In genomic region chr12:4621511-4621910, GRCh38 we compare ENCODE assay signal across 27 cellular contexts. TPM values are rescaled to one million over a fixed set of nuclear protein-coding genes. Genes with fewer than 3 reads are reported as not detected.
A peak's percentile ranks its signal among the peaks of the same experiment; 100 is the strongest.
DNase-seq lines count a peak whose midpoint lies in the region; TF ChIP-seq lines count a peak whose summit lies in the region.
"Had no signal": no experiment of that assay in that cellular context is flagged by ENCODE, and none has a peak within 500 bp of the region (broad histone marks: within the 10 kb centered on the region; RNA-seq: fewer than 3 reads in every experiment).

No MANE protein-coding gene starts in this region.

- TF ChIP-seq CTCF in fibroblast of mammary gland (conservative IDR thresholded peaks at IDR 0.05; ENCODE audit: control insufficient read depth, insufficient read depth, low read depth, low read length) (no peak), GM20000 (IDR thresholded peaks at IDR 0.05; ENCODE audit: extremely low read depth, missing control alignments) (no peak), Calu3 (IDR thresholded peaks at IDR 0.05; ENCODE audit: unreplicated experiment) (no peak), uterus (IDR thresholded peaks at IDR 0.05) (no peak)

- no peak overlapping the region for H3K4me3 ChIP-seq in fibroblast of mammary gland (ENCODE audit: control insufficient read depth, low read depth, low read length)
- no peak overlapping the region for H3K4me3 ChIP-seq in uterus
- H3K4me3 ChIP-seq: MG63 had no signal

- no peak overlapping the region for H3K27ac ChIP-seq in uterus
- H3K27ac ChIP-seq: 22Rv1, RWPE1 had no signal

- intact Hi-C loops in Calu3 (cut with micrococcal nuclease; ENCODE audit: unreplicated experiment) (no loop called here), uterus (cut with DNase I; ENCODE audit: low total_unique reads) (no loop called here)

- CTCF ChIA-PET in Calu3 (lab: Charles Lee): no interaction called here

- H3K4me3 Mint-ChIP-seq in Calu3 (ENCODE audit: low read depth, unreplicated experiment): no peak overlapping the region
- H3K4me3 Mint-ChIP-seq: CD14-positive monocyte, T-cell had no signal

- H3K36me3 Mint-ChIP-seq in Calu3 (ENCODE audit: insufficient read depth, unreplicated experiment): no peaks in the 10 kb centered on the region
- H3K36me3 Mint-ChIP-seq: CD14-positive monocyte, T-cell had no signal

- no peaks in the 10 kb centered on the region for H3K9me3 Mint-ChIP-seq in Calu3 (ENCODE audit: low read depth, unreplicated experiment)

- BruUV-seq in Calu3 (replicated peaks; lab: Mats Ljungman, UMichigan): no TSS peak

- H3K36me3 ChIP-seq in uterus: no peaks in the 10 kb centered on the region
- H3K36me3 ChIP-seq: BE2C, MG63 had no signal

- H3K4me1 Mint-ChIP-seq in Calu3 (ENCODE audit: low read depth, unreplicated experiment): no peaks in the 10 kb centered on the region
- H3K4me1 Mint-ChIP-seq: CD14-positive monocyte, T-cell had no signal

- DNase-seq in NCI-H2107 treated with DMSO at 0.1 percent for 48 hours (lab: John Stamatoyannopoulos, UW; ENCODE audit: unreplicated experiment) (peak; percentile 4), NCI-H2107 (lab: John Stamatoyannopoulos, UW) (no peak), ELR (ENCODE audit: low read depth) (peak; percentile 23), RKO (ENCODE audit: low spot score) (peak; percentile 62), fibroblast of mammary gland (ENCODE audit: low read depth) (peak; percentile 3), GM20000 (ENCODE audit: low spot score) (no peak), Calu3 (no peak), uterus (no peak)
- DNase-seq: BE2C, DMS79, EL, GF-D8, H7, KBM-7, MG63, NCI-H1105 treated with DMSO at 0.1 percent for 48 hours, NCI-H146, NCI-H1930, NCI-H2171 treated with DMSO at 0.1 percent for 48 hours, NCI-H446, NCI-H524 treated with DMSO at 0.1 percent for 48 hours, NCI-H774, SHP77, T-cell had no signal

- H3K27me3 ChIP-seq in uterus: no peaks in the 10 kb centered on the region

- no peaks in the 10 kb centered on the region for H3K4me1 ChIP-seq in uterus
- H3K4me1 ChIP-seq: BE2C had no signal

- no peak for TF ChIP-seq POLR2A in uterus (IDR thresholded peaks at IDR 0.05)

- no peaks in the 10 kb centered on the region for H3K9me3 ChIP-seq in uterus
- H3K9me3 ChIP-seq: MG63 had no signal

- H3K27ac Mint-ChIP-seq in Calu3 (ENCODE audit: unreplicated experiment): no peak overlapping the region
- H3K27ac Mint-ChIP-seq: CD14-positive monocyte, T-cell had no signal

- peaks cover 35% of the 10 kb centered on the region for H3K27me3 Mint-ChIP-seq in Calu3 (ENCODE audit: unreplicated experiment)
- H3K27me3 Mint-ChIP-seq: T-cell had no signal

RNA-seq across cellular contexts. Expression of gene AKAP3, which starts 27.3 kb away (rescaled TPM):
- total RNA-seq in Calu3 (2022): 1.5 and 1.6 TPM in 2 replicates
- total RNA-seq in uterus: 1 to 10 TPM in 2 of 4 donors, under 1 TPM in 1, not detected in 1; 0.79 to 1.6 (median 1.3) TPM

RNA-seq across cellular contexts. Expression of gene NDUFA9, which starts 27.4 kb away (rescaled TPM):
- total RNA-seq in Calu3 (2022): 125 and 130 TPM in 2 replicates
- total RNA-seq in uterus: 10 to 100 TPM; 24.3 to 74.4 (median 61.8) TPM

RNA-seq across cellular contexts. Expression of gene DYRK4, which starts 59.5 kb away (rescaled TPM):
- total RNA-seq in Calu3 (2022): 24.6 and 25.9 TPM in 2 replicates
- 10 to 100 TPM; 32.3 to 51.1 (median 41.4) TPM for total RNA-seq in uterus

Comparison
In these comparisons a context has a peak if more than half of its experiments do, and no peak if none do; other contexts are left out.
1. DNase-seq: peak in NCI-H2107 treated with DMSO at 0.1 percent for 48 hours (single experiment), ELR (single experiment), RKO (single experiment) and fibroblast of mammary gland (single experiment); none in NCI-H2107 (single experiment), GM20000 (single experiment), Calu3 (single experiment) and uterus (0 of 2).